Comparison of ENCODE assay signal across 28 cellular contexts in genomic region chr13:35990196-35990595, GRCh38.
DNase-seq lines count a peak whose midpoint lies in the region; ATAC-seq, FAIRE-seq and TF ChIP-seq lines count a peak whose summit lies in the region.
"Had no signal": no experiment of that assay in that cellular context is flagged by ENCODE, and none has a peak within 500 bp of the region (broad histone marks: within the 10 kb centered on the region; RNA-seq: fewer than 3 reads in every experiment).

No MANE protein-coding gene starts in this region.

- H2BK12ac ChIP-seq in H1 (ENCODE audit: low read depth, low read length) = no peak overlapping the region
- no peak overlapping the region for H2BK12ac ChIP-seq in mesenchymal stem cell (ENCODE audit: low read length in 2 of 2)

- H2BK5ac ChIP-seq in H1 (ENCODE audit: low read depth, low read length) = no peak overlapping the region
- H2BK5ac ChIP-seq in mesenchymal stem cell (ENCODE audit: low read depth, low read length, poor library complexity, severe bottlenecking) = no peak overlapping the region

- no peak overlapping the region for H3K23ac ChIP-seq in H1 (ENCODE audit: insufficient read length)
- H3K23ac ChIP-seq in mesenchymal stem cell (ENCODE audit: low read length in 2 of 2) = no peak overlapping the region

- no peak for ATAC-seq in GM23338
- no peak for ATAC-seq in GM19452 (IDR thresholded peaks at IDR 0.05; ENCODE audit: unreplicated experiment)
- no peak for ATAC-seq in GM18907 (IDR thresholded peaks at IDR 0.05; ENCODE audit: unreplicated experiment)
- ATAC-seq: activated T-cell treated with anti-CD3 and anti-CD28 coated beads, Interleukin-2, amount 50 U/mL, for 4 hours; sciatic nerve; T-helper 17 cell had no signal

- H3K27me3 ChIP-seq in BE2C (no peaks in the 10 kb centered on the region), GM23338 (ENCODE audit: insufficient read depth) (no peaks in the 10 kb centered on the region), H1 (replicated peaks in 1 of 4; ENCODE audit: control insufficient read depth in 3 of 4, extremely low read depth in 1 of 4, insufficient read depth in 3 of 4, low read length in 3 of 4) (no peaks in the 10 kb centered on the region), mesenchymal stem cell (ENCODE audit: control insufficient read depth in 1 of 2, insufficient read depth in 1 of 2, low read length in 2 of 2) (peaks cover 0 to 24% of the 10 kb centered on the region in 2 experiments)
- H3K27me3 ChIP-seq in CD4-positive, alpha-beta memory T cell (ENCODE audit: insufficient read depth, low read length) = no peaks in the 10 kb centered on the region
- H3K27me3 ChIP-seq: cardiac muscle cell, SJSA1 had no signal

- TF ChIP-seq RAD21 in H1 (IDR thresholded peaks at IDR 0.05 in 1 of 2, conservative IDR thresholded peaks at IDR 0.05 in 1 of 2; ENCODE audit: low read depth in 2 of 2, low read length in 2 of 2) = peak; percentile 61 to 75

- H3K4me3 Mint-ChIP-seq in GM23338 = no peak overlapping the region
- H3K4me3 Mint-ChIP-seq in CD4-positive, alpha-beta memory T cell = no peak overlapping the region
- H3K4me3 Mint-ChIP-seq: activated naive CD4-positive, alpha-beta T cell treated with anti-CD3 and anti-CD28 coated beads for 36 hours; activated T-cell treated with anti-CD3 and anti-CD28 coated beads, Interleukin-2, amount 50 U/mL, for 4 hours; CD14-positive monocyte; dendritic cell treated with granulocyte-macrophage colony-stimulating factor and Interleukin-4, amounts not matched to agents 40 ng/mL and 50 ng/mL, for 4 days; T-helper 17 cell had no signal

- H3K9me3 ChIP-seq in BE2C = no peaks in the 10 kb centered on the region
- no peaks in the 10 kb centered on the region for H3K9me3 ChIP-seq in OCI-LY7 (ENCODE audit: low read length)
- H3K9me3 ChIP-seq in H1 (ENCODE audit: insufficient read depth in 2 of 2, low read depth in 1 of 2, low read length in 1 of 2) = no peaks in the 10 kb centered on the region
- no peaks in the 10 kb centered on the region for H3K9me3 ChIP-seq in CD4-positive, alpha-beta memory T cell (ENCODE audit: control insufficient read depth in 1 of 2, low read length in 2 of 2)
- no peaks in the 10 kb centered on the region for H3K9me3 ChIP-seq in mesenchymal stem cell (ENCODE audit: control insufficient read depth, low read length)
- H3K9me3 ChIP-seq: SJSA1 had no signal

- 83% methylated on average over 3 of the region's 3 CpGs; no CpG with 5 or more reads in 1 of the 2 experiments for WGBS in H1 (ENCODE audit: extremely low coverage in 1 of 2, insufficient coverage in 1 of 2, insufficient read length in 1 of 2, insufficient replicate concordance in 2 of 2, low coverage in 1 of 2, low lambda C conversion rate in 2 of 2, missing lambda C conversion rate in 1 of 2), 2 experiments
- WGBS in mesenchymal stem cell = 60% methylated on average over 3 of the region's 3 CpGs

- H3K36me3 ChIP-seq in BE2C (no peaks in the 10 kb centered on the region), GM23338 (ENCODE audit: insufficient read depth) (no peaks in the 10 kb centered on the region), OCI-LY7 (ENCODE audit: insufficient read depth, low read length) (no peaks in the 10 kb centered on the region), H1 (ENCODE audit: control insufficient read depth in 2 of 4, insufficient read depth in 4 of 4, low read length in 3 of 4) (no peaks in the 10 kb centered on the region), mesenchymal stem cell (ENCODE audit: control insufficient read depth in 1 of 2, insufficient read depth in 2 of 2, low read depth in 1 of 2, low read length in 2 of 2) (no peaks in the 10 kb centered on the region)
- H3K36me3 ChIP-seq in CD4-positive, alpha-beta memory T cell (ENCODE audit: insufficient read depth, low read length) = no peaks in the 10 kb centered on the region
- H3K36me3 ChIP-seq: cardiac muscle cell, SJSA1 had no signal

- no peaks in the 10 kb centered on the region for H3K9me3 Mint-ChIP-seq in GM23338
- peaks cover 0 to 3% (median 0%) of the 10 kb centered on the region in 8 donors for H3K9me3 Mint-ChIP-seq in CD4-positive, alpha-beta memory T cell
- H3K9me3 Mint-ChIP-seq: activated naive CD4-positive, alpha-beta T cell treated with anti-CD3 and anti-CD28 coated beads for 36 hours; activated T-cell treated with anti-CD3 and anti-CD28 coated beads, Interleukin-2, amount 50 U/mL, for 4 hours; dendritic cell treated with granulocyte-macrophage colony-stimulating factor and Interleukin-4, amounts not matched to agents 40 ng/mL and 50 ng/mL, for 4 days had no signal

- H3K79me2 ChIP-seq in GM23338 (replicated peaks; ENCODE audit: insufficient read depth) (no peaks in the 10 kb centered on the region), OCI-LY7 (ENCODE audit: insufficient read depth, low read depth, low read length) (no peaks in the 10 kb centered on the region), H1 (ENCODE audit: control insufficient read depth in 1 of 2, insufficient read depth in 2 of 2, low read length in 2 of 2) (no peaks in the 10 kb centered on the region)

- H3K9me2 ChIP-seq in GM23338 (ENCODE audit: insufficient read depth) = peaks cover 7% of the 10 kb centered on the region
- H3K9me2 ChIP-seq in OCI-LY7 (ENCODE audit: insufficient read depth, low read length) = no peaks in the 10 kb centered on the region

- H3K9ac ChIP-seq in H1 (replicated peaks in 1 of 4; ENCODE audit: extremely low read depth in 1 of 4, low read depth in 3 of 4, low read length in 3 of 4) = no peak overlapping the region
- no peak overlapping the region for H3K9ac ChIP-seq in mesenchymal stem cell (ENCODE audit: low read length)
- H3K9ac ChIP-seq: GM23248 had no signal

- H3K23me2 ChIP-seq in H1 (ENCODE audit: low read depth, low read length) = no peaks in the 10 kb centered on the region

- H3K79me1 ChIP-seq in H1 (ENCODE audit: low read depth, low read length) (no peaks in the 10 kb centered on the region), mesenchymal stem cell (replicated peaks; ENCODE audit: low read length, poor library complexity, severe bottlenecking) (no peaks in the 10 kb centered on the region)

- H3K4ac ChIP-seq in H1 (replicated peaks; ENCODE audit: insufficient read length, low read depth, low read length) = peak overlapping the region; percentile 71
- H3K4ac ChIP-seq in mesenchymal stem cell (ENCODE audit: low read depth in 1 of 2, low read length in 2 of 2) = no peak overlapping the region

- TF ChIP-seq CTCF in BE2C (IDR thresholded peaks at IDR 0.05; ENCODE audit: low read depth, low read length) (peak; percentile 35; the same call in 1 of the 2 replicates), GM23338 (conservative IDR thresholded peaks at IDR 0.05; ENCODE audit: low read depth in 2 of 2) (peak; percentile 76 to 81), OCI-LY7 (conservative IDR thresholded peaks at IDR 0.05; ENCODE audit: low read length) (peak; percentile 39; the same call in 1 of the 2 replicates), H1 (IDR thresholded peaks at IDR 0.05; ENCODE audit: control extremely low read depth in 1 of 3, insufficient read depth in 1 of 3, low read depth in 1 of 3, low read length in 3 of 3) (peak; percentile 54 to 68 (median 65))

- H2AFZ ChIP-seq in GM23338 = no peak overlapping the region
- H2AFZ ChIP-seq in OCI-LY7 (ENCODE audit: low read length) = no peak overlapping the region
- no peak overlapping the region for H2AFZ ChIP-seq in H1 (ENCODE audit: low read length)
- no peak overlapping the region for H2AFZ ChIP-seq in mesenchymal stem cell (ENCODE audit: low read depth, low read length)
- H2AFZ ChIP-seq: GM23248 had no signal

- no peak overlapping the region for H2BK20ac ChIP-seq in H1 (ENCODE audit: low read length)

- H3K4me1 ChIP-seq in BE2C (peaks cover 9% of the 10 kb centered on the region), GM23338 (ENCODE audit: insufficient read depth) (peaks cover 70% of the 10 kb centered on the region), OCI-LY7 (ENCODE audit: insufficient read depth, low read length, poor library complexity, severe bottlenecking) (no peaks in the 10 kb centered on the region), H1 (replicated peaks in 1 of 4; ENCODE audit: control insufficient read depth in 3 of 4, insufficient read depth in 4 of 4, low read length in 3 of 4) (peaks cover 14 to 47% (median 31%) of the 10 kb centered on the region in 4 experiments), mesenchymal stem cell (ENCODE audit: control insufficient read depth, insufficient read depth, low read depth, low read length) (no peaks in the 10 kb centered on the region)
- no peaks in the 10 kb centered on the region for H3K4me1 ChIP-seq in CD4-positive, alpha-beta memory T cell (ENCODE audit: insufficient read depth, low read length)
- H3K4me1 ChIP-seq: SJSA1 had no signal

- no peak overlapping the region for H3K56ac ChIP-seq in H1 (replicated peaks; ENCODE audit: insufficient read length, low read depth, low read length)

- H4K91ac ChIP-seq in H1 (replicated peaks; ENCODE audit: insufficient read length, low read length) = no peak overlapping the region
- H4K91ac ChIP-seq in mesenchymal stem cell (ENCODE audit: low read length) = no peak overlapping the region

- H4K20me1 ChIP-seq in GM23338 (replicated peaks; ENCODE audit: insufficient read depth) (no peaks in the 10 kb centered on the region), OCI-LY7 (ENCODE audit: insufficient read depth, low read length) (no peaks in the 10 kb centered on the region), H1 (replicated peaks in 1 of 2; ENCODE audit: control insufficient read depth in 1 of 2, insufficient read depth in 2 of 2, low read length in 2 of 2) (no peaks in the 10 kb centered on the region)

- no peak overlapping the region for H3K4me2 ChIP-seq in GM23338
- H3K4me2 ChIP-seq in OCI-LY7 (ENCODE audit: low read length) = no peak overlapping the region
- H3K4me2 ChIP-seq in H1 (ENCODE audit: insufficient read depth in 1 of 2, low read depth in 2 of 2, low read length in 2 of 2) = no peak overlapping the region
- H3K4me2 ChIP-seq in mesenchymal stem cell (ENCODE audit: low read length, poor library complexity, severe bottlenecking) = no peak overlapping the region

- H2AK5ac ChIP-seq in H1 (ENCODE audit: low read depth, low read length) = no peak overlapping the region
- H2AK5ac ChIP-seq in mesenchymal stem cell (ENCODE audit: low read length, severe bottlenecking) = no peak overlapping the region

- intact Hi-C loops in OCI-LY7 (cut with micrococcal nuclease; ENCODE audit: unreplicated experiment) = no loop called here
- intact Hi-C loops in CD4-positive, alpha-beta memory T cell (cut with micrococcal nuclease) = no loop called here

- no peak overlapping the region for H3K4me3 ChIP-seq in BE2C (ENCODE audit: low read depth, low read length)
- no peak overlapping the region for H3K4me3 ChIP-seq in GM23338
- no peak overlapping the region for H3K4me3 ChIP-seq in OCI-LY7 (ENCODE audit: low read depth, low read length, poor library complexity, severe bottlenecking)
- H3K4me3 ChIP-seq in H1 (ENCODE audit: extremely low read depth in 1 of 4, insufficient read depth in 2 of 4, low read depth in 3 of 4, low read length in 4 of 4) = no peak overlapping the region
- H3K4me3 ChIP-seq in CD4-positive, alpha-beta memory T cell (ENCODE audit: low read length in 2 of 2) = no peak overlapping the region
- no peak overlapping the region for H3K4me3 ChIP-seq in mesenchymal stem cell (ENCODE audit: insufficient read depth in 1 of 2, low read depth in 1 of 2, low read length in 2 of 2)
- H3K4me3 ChIP-seq: cardiac muscle cell, GM23248, SJSA1 had no signal

- H3K27me3 Mint-ChIP-seq in GM23338 (ENCODE audit: insufficient read depth, low read depth, poor library complexity) = peaks cover 11% of the 10 kb centered on the region
- H3K27me3 Mint-ChIP-seq in CD4-positive, alpha-beta memory T cell = no peaks in the 10 kb centered on the region
- H3K27me3 Mint-ChIP-seq: dendritic cell treated with granulocyte-macrophage colony-stimulating factor and Interleukin-4, amounts not matched to agents 40 ng/mL and 50 ng/mL, for 4 days; T-helper 17 cell had no signal

- no peak overlapping the region for H3K27ac Mint-ChIP-seq in GM23338
- peak overlapping the region in 1 of 7 donors; percentile 14 for H3K27ac Mint-ChIP-seq in CD4-positive, alpha-beta memory T cell
- H3K27ac Mint-ChIP-seq: activated naive CD4-positive, alpha-beta T cell treated with anti-CD3 and anti-CD28 coated beads for 36 hours; CD14-positive monocyte; dendritic cell treated with granulocyte-macrophage colony-stimulating factor and Interleukin-4, amounts not matched to agents 40 ng/mL and 50 ng/mL, for 4 days; T-helper 17 cell had no signal

- H2BK120ac ChIP-seq in H1 (replicated peaks; ENCODE audit: low read depth, low read length) (peak overlapping the region; percentile 29), mesenchymal stem cell (ENCODE audit: low read depth, low read length) (no peak overlapping the region)

- H3F3A ChIP-seq in GM23338 (replicated peaks; ENCODE audit: low read depth) = peaks cover 12% of the 10 kb centered on the region; the same call in 1 of the 2 replicates

- CTCF ChIA-PET in OCI-LY7 (lab: Charles Lee; ENCODE audit: unreplicated experiment) (no interaction called here), H1 (lab: Charles Lee; ENCODE audit: partially characterized antibody) (interaction anchor here (0.9 to 2.0 kb wide), 4 partner anchors 14 to 285 kb away, joined by 3 to 11 read pairs (median 3); no protein-coding TSS in a partner anchor)
- CTCF ChIA-PET in CD4-positive, alpha-beta memory T cell (lab: Charles Lee; ENCODE audit: partially characterized antibody) = no interaction called here

- no peak for TF ChIP-seq EP300 in H1 (IDR thresholded peaks at IDR 0.05; ENCODE audit: borderline replicate concordance in 1 of 2, low read depth in 2 of 2, low read length in 2 of 2)

- FAIRE-seq in H1 (lab: Jason Lieb, UNC) = no peak
- FAIRE-seq: D721Med, endometrium, GM18507, kidney, RCC 7860 had no signal

- H3K27ac ChIP-seq in GM23338 (ENCODE audit: low read depth) = no peak overlapping the region
- H3K27ac ChIP-seq in OCI-LY7 (ENCODE audit: low read depth, low read length, poor library complexity, severe bottlenecking) = no peak overlapping the region
- H3K27ac ChIP-seq in H1 (ENCODE audit: low read depth, low read length) = no peak overlapping the region
- no peak overlapping the region for H3K27ac ChIP-seq in CD4-positive, alpha-beta memory T cell (ENCODE audit: low read depth, low read length)
- H3K27ac ChIP-seq in mesenchymal stem cell (ENCODE audit: low read length, poor library complexity, severe bottlenecking) = no peak overlapping the region
- H3K27ac ChIP-seq: cardiac muscle cell, GM23248, SJSA1 had no signal

- no peak for TF ChIP-seq POLR2A in H1 (IDR thresholded peaks at IDR 0.05; ENCODE audit: control extremely low read depth in 1 of 2, low read depth in 2 of 2, low read length in 2 of 2)

- no peak overlapping the region for H2BK15ac ChIP-seq in H1 (ENCODE audit: low read length)
- H2BK15ac ChIP-seq in mesenchymal stem cell (ENCODE audit: low read depth, poor library complexity, severe bottlenecking) = no peak overlapping the region

- POLR2A ChIA-PET in OCI-LY7 (lab: Charles Lee) = no interaction called here
- POLR2A ChIA-PET in H1 (lab: Charles Lee; ENCODE audit: partially characterized antibody) = no interaction called here
- POLR2A ChIA-PET in CD4-positive, alpha-beta memory T cell (lab: Charles Lee; ENCODE audit: partially characterized antibody) = no interaction called here

- peaks cover 3% of the 10 kb centered on the region; the same call in 1 of the 3 replicates for H3K36me3 Mint-ChIP-seq in GM23338 (ENCODE audit: low read depth)
- H3K36me3 Mint-ChIP-seq in CD4-positive, alpha-beta memory T cell = no peaks in the 10 kb centered on the region
- H3K36me3 Mint-ChIP-seq: CD14-positive monocyte had no signal

- no TSS peak for BruUV-seq in OCI-LY7 (replicated peaks; lab: Mats Ljungman, UMichigan)

- H3K14ac ChIP-seq in H1 (ENCODE audit: insufficient read length) (no peak overlapping the region), mesenchymal stem cell (ENCODE audit: low read length in 2 of 2) (no peak overlapping the region)

- no peak overlapping the region for H3K18ac ChIP-seq in H1 (ENCODE audit: extremely low read depth, low read length)
- no peak overlapping the region for H3K18ac ChIP-seq in mesenchymal stem cell (ENCODE audit: low read depth in 1 of 2, low read length in 2 of 2)

- peaks cover 65% of the 10 kb centered on the region for H3K4me1 Mint-ChIP-seq in GM23338
- H3K4me1 Mint-ChIP-seq in CD4-positive, alpha-beta memory T cell = no peaks in the 10 kb centered on the region
- H3K4me1 Mint-ChIP-seq: CD14-positive monocyte, T-helper 17 cell had no signal

- H4K5ac ChIP-seq in H1 (ENCODE audit: insufficient read length, low read depth, low read length) = peak overlapping the region; percentile 27

- DNase-seq in BE2C (no peak), GM23338 (ENCODE audit: low spot score) (peak; percentile 71), OCI-LY7 (ENCODE audit: low spot score) (no peak), H1 (ENCODE audit: low read depth in 1 of 2, low spot score in 2 of 2) (peak in 1 of 2 experiments; percentile 75), mesenchymal stem cell (no peak)
- DNase-seq in CD4-positive, alpha-beta memory T cell = no peak
- DNase-seq: activated CD4-positive, alpha-beta T cell treated with anti-CD3 and anti-CD28 coated beads for 48 hours; activated naive CD4-positive, alpha-beta T cell treated with anti-CD3 and anti-CD28 coated beads for 36 hours; activated T-cell treated with anti-CD3 and anti-CD28 coated beads, Interleukin-2, amount 50 U/mL, for 4 hours; amniotic stem cell; GM23248; kidney; NCI-H1417; NCI-H446 treated with DMSO at 0.1 percent for 48 hours; posterior cingulate gyrus; stimulated activated naive CD4-positive, alpha-beta T cell treated with Interleukin-2 at 50 U/mL for 16 hours; T-helper 17 cell had no signal

- no peak overlapping the region for H4K8ac ChIP-seq in H1 (ENCODE audit: extremely low read depth, insufficient read depth, low read length)
- H4K8ac ChIP-seq in mesenchymal stem cell (ENCODE audit: low read length) = no peak overlapping the region
